Comparison of ENCODE assay signal across 8 cellular contexts in genomic region chr6:144285798-144286502, GRCh38. TPM values are rescaled to one million over a fixed set of nuclear protein-coding genes. Genes with fewer than 3 reads are reported as not detected.
A peak's percentile ranks its signal among the peaks of the same experiment; 100 is the strongest.
DNase-seq lines count a peak whose midpoint lies in the region; ATAC-seq and TF ChIP-seq lines count a peak whose summit lies in the region.

No MANE protein-coding gene starts in this region.

- H3K79me2 ChIP-seq in SK-N-SH (ENCODE audit: insufficient read depth) (peaks cover 28% of the 10 kb centered on the region), trophoblast cell (ENCODE audit: control insufficient read depth, insufficient read depth, low read length, poor library complexity) (peaks cover 14% of the 10 kb centered on the region)

- no peak overlapping the region for H3K23ac ChIP-seq in trophoblast cell (ENCODE audit: low read length)

- TF ChIP-seq CTCF in SK-N-SH (IDR thresholded peaks at IDR 0.05), result no peak

- H2BK120ac ChIP-seq in trophoblast cell (ENCODE audit: insufficient read depth, low read length, poor library complexity), result peak overlapping the region; percentile 60

- no peak overlapping the region for H2AK5ac ChIP-seq in trophoblast cell (ENCODE audit: low read length)

- peak overlapping the region; percentile 58 for H2BK5ac ChIP-seq in trophoblast cell (ENCODE audit: low read depth, low read length, poor library complexity)

- peaks cover 16% of the 10 kb centered on the region for H3K79me1 ChIP-seq in trophoblast cell (ENCODE audit: low read length)

- WGBS in SK-N-SH (ENCODE audit: low lambda C conversion rate), result 1% methylated on average over 36 of the region's 51 CpGs
- no CpG with 5 or more reads among the region's 51 CpGs for WGBS in trophoblast cell (ENCODE audit: extremely low coverage, insufficient coverage, insufficient read length)

- H3K18ac ChIP-seq in trophoblast cell (ENCODE audit: low read length), result peak overlapping the region; percentile 86

- H3K4me3 ChIP-seq in SK-N-SH (ENCODE audit: low read depth in 2 of 2, low read length in 1 of 2) (peak overlapping the region; percentile 61 to 77), trophoblast cell (ENCODE audit: low read depth, low read length) (peak overlapping the region; percentile 85)

- H3K27ac ChIP-seq in SK-N-SH (ENCODE audit: low read depth in 2 of 2, low read length in 1 of 2) (peak overlapping the region; percentile 69 to 75; a peak in 2 of 4 replicates), angular gyrus (ENCODE audit: low read depth, low read length) (peak overlapping the region; percentile 26), trophoblast cell (ENCODE audit: low read depth, low read length) (peak overlapping the region; percentile 99)

- peak overlapping the region; percentile 93 for H2AFZ ChIP-seq in SK-N-SH (ENCODE audit: low read depth)
- peak overlapping the region; percentile 3 for H2AFZ ChIP-seq in trophoblast cell (ENCODE audit: insufficient read depth, low read length, poor library complexity)

- H3K4me2 ChIP-seq in SK-N-SH (peak overlapping the region; percentile 91), trophoblast cell (ENCODE audit: low read length) (peak overlapping the region; percentile 73)

- H4K20me1 ChIP-seq in SK-N-SH (ENCODE audit: insufficient read depth), result no peaks in the 10 kb centered on the region

- peak overlapping the region; percentile 16 for H4K91ac ChIP-seq in trophoblast cell (ENCODE audit: low read depth, low read length)

- H3K27me3 ChIP-seq in SK-N-SH (ENCODE audit: insufficient read depth), result peaks cover 5% of the 10 kb centered on the region; the same call in 1 of the 2 replicates
- H3K27me3 ChIP-seq in trophoblast cell (ENCODE audit: insufficient read depth, low read length), result no peaks in the 10 kb centered on the region

- no peaks in the 10 kb centered on the region for H3F3A ChIP-seq in SK-N-SH (replicated peaks; ENCODE audit: insufficient read depth)

- H4K8ac ChIP-seq in trophoblast cell (ENCODE audit: low read depth, low read length), result peak overlapping the region; percentile 80

- TF ChIP-seq RAD21 in SK-N-SH (IDR thresholded peaks at IDR 0.05; ENCODE audit: low read length), result no peak

- H3K4ac ChIP-seq in trophoblast cell (ENCODE audit: low read depth, low read length), result peak overlapping the region; percentile 75

- DNase-seq in NCI-H2196 (lab: John Stamatoyannopoulos, UW; ENCODE audit: unreplicated experiment) (peak; percentile 8), NCI-H2196 treated with DMSO at 0.1 percent for 48 hours (lab: John Stamatoyannopoulos, UW; ENCODE audit: unreplicated experiment) (no peak), SK-N-SH (peak; percentile 32), left ventricle myocardium superior (peak; percentile 90), trophoblast cell (peak; percentile 18 to 39), NCI-H446 (lab: John Stamatoyannopoulos, UW) (no peak)

- no peak for TF ChIP-seq EP300 in SK-N-SH (IDR thresholded peaks at IDR 0.05; ENCODE audit: borderline replicate concordance in 1 of 2, low read depth in 1 of 2, low read length in 1 of 2)

- H3K9me3 ChIP-seq in SK-N-SH (no peaks in the 10 kb centered on the region), trophoblast cell (ENCODE audit: insufficient read depth, low read depth, low read length) (no peaks in the 10 kb centered on the region)

- H3K14ac ChIP-seq in trophoblast cell (ENCODE audit: low read length), result peak overlapping the region; percentile 25

- POLR2A ChIA-PET in SK-N-SH (lab: Yijun Ruan, JAX), result no interaction called here

- intact Hi-C loops in left ventricle myocardium superior (cut with micrococcal nuclease), result loop anchor here (10.0 kb wide), 1 partner anchor 139 kb away; no protein-coding TSS in a partner anchor

- H3K9ac ChIP-seq in SK-N-SH (peak overlapping the region; percentile 66; the same call in 1 of the 2 replicates), trophoblast cell (ENCODE audit: low read length) (peak overlapping the region; percentile 73)

- H3K36me3 ChIP-seq in SK-N-SH (replicated peaks in 1 of 2; ENCODE audit: control insufficient read depth in 1 of 2, insufficient read depth in 2 of 2, low read length in 1 of 2), result no peaks in the 10 kb centered on the region
- no peaks in the 10 kb centered on the region for H3K36me3 ChIP-seq in trophoblast cell (ENCODE audit: control insufficient read depth in 1 of 2, insufficient read depth in 2 of 2, low read length in 2 of 2)

- no peaks in the 10 kb centered on the region for H3K9me2 ChIP-seq in SK-N-SH

- CTCF ChIA-PET in SK-N-SH (lab: Yijun Ruan, JAX), result no interaction called here

- ATAC-seq in HG03097 (IDR thresholded peaks at IDR 0.05; ENCODE audit: low FRiP score, unreplicated experiment) (peak; percentile 44), left ventricle myocardium superior (peak; percentile 79)

- peak overlapping the region; percentile 35 for H4K12ac ChIP-seq in trophoblast cell (ENCODE audit: low read depth, low read length)

- H3K4me1 ChIP-seq in SK-N-SH (ENCODE audit: control insufficient read depth in 1 of 2, insufficient read depth in 2 of 2, low read depth in 1 of 2, low read length in 1 of 2), result no peaks in the 10 kb centered on the region
- H3K4me1 ChIP-seq in trophoblast cell (ENCODE audit: control insufficient read depth in 1 of 2, insufficient read depth in 2 of 2, low read length in 2 of 2), result no peaks in the 10 kb centered on the region

- H2BK12ac ChIP-seq in trophoblast cell (ENCODE audit: low read length), result no peak overlapping the region

TF ChIP-seq in SK-N-SH, 30 proteins besides CTCF, POLR2A, EP300 and RAD21:
- TF ChIP-seq GATA2 (CRISPR knock-in tag; IDR thresholded peaks at IDR 0.05) (no peak), TCF12 (IDR thresholded peaks at IDR 0.05) (no peak), MAX (IDR thresholded peaks at IDR 0.05; ENCODE audit: low read depth) (no peak), MXI1 (IDR thresholded peaks at IDR 0.05; ENCODE audit: low read depth, low read length) (no peak), PBX3 (IDR thresholded peaks at IDR 0.05) (no peak), JUND (IDR thresholded peaks at IDR 0.05) (no peak), SMC3 (IDR thresholded peaks at IDR 0.05; ENCODE audit: low read depth, low read length) (no peak), CHD2 (IDR thresholded peaks at IDR 0.05; ENCODE audit: low read length, partially characterized antibody) (no peak)

RNA-seq across cellular contexts. Expression of gene UTRN, which starts 0.8 kb away (rescaled TPM):
- polyA plus RNA-seq in SK-N-SH (2012; rRNA removed), result 6.8 and 8.7 TPM in 2 replicates
- polyA plus RNA-seq in SK-N-SH (2012; cell fraction: cytosol; rRNA removed), result 10.1 and 10.3 TPM in 2 replicates
- polyA plus RNA-seq in SK-N-SH (2012; cell fraction: nucleus; rRNA removed), result 9.0 and 18.6 TPM in 2 replicates
- 72.0 TPM for total RNA-seq in left ventricle myocardium superior
- polyA plus RNA-seq in trophoblast cell (2013), result 23.2 and 24.1 TPM in 2 replicates

Comparison
In these comparisons a context has a peak if more than half of its experiments do, and no peak if none do; other contexts are left out.
1. DNase-seq: peak in NCI-H2196 (single experiment), SK-N-SH (single experiment), left ventricle myocardium superior (single experiment) and trophoblast cell (2 of 2); none in NCI-H2196 treated with DMSO at 0.1 percent for 48 hours (single experiment) and NCI-H446 (0 of 2).
2. H3K27ac ChIP-seq: peak in every context shown above with its lines; median percentile 99 in trophoblast cell; 72 in SK-N-SH; 26 in angular gyrus.